ENCODE assay signal across 8 cellular contexts in genomic region chr13:48094781-48095502, GRCh38. TPM values are rescaled to one million over a fixed set of nuclear protein-coding genes. Genes with fewer than 3 reads are reported as not detected.
DNase-seq lines count a peak whose midpoint lies in the region; ATAC-seq and TF ChIP-seq lines count a peak whose summit lies in the region.

Gene MED4 (minus strand): TSS chr13:48095104. CDS start chr13:48095078, 26 bp downstream.

- H3K27me3 ChIP-seq in right cardiac atrium (ENCODE audit: control insufficient read depth, insufficient read depth) (no peaks in the 10 kb centered on the region), uterus (no peaks in the 10 kb centered on the region)

- no peaks in the 10 kb centered on the region for H3K36me3 ChIP-seq in uterus

- peak within 1 kb of the TSS; percentile 97 for H3K4me3 ChIP-seq in right cardiac atrium (ENCODE audit: low read length)
- H3K4me3 ChIP-seq in uterus: peak within 1 kb of the TSS; percentile 88 to 97

- ATAC-seq in GM18499 (IDR thresholded peaks at IDR 0.05; ENCODE audit: insufficient read depth, unreplicated experiment) (peak; percentile 90), HG02943 (IDR thresholded peaks at IDR 0.05; ENCODE audit: low read depth, unreplicated experiment) (peak; percentile 89), right cardiac atrium (peak; percentile 98)

- DNase-seq in NCI-H187 (lab: John Stamatoyannopoulos, UW): peak; percentile 84 to 90
- peak; percentile 94 to 97 (median 96) for DNase-seq in T-helper 2 cell
- DNase-seq in anterior cingulate cortex (lab: John Stamatoyannopoulos, UW): peak; percentile 56 to 97 (median 90)
- DNase-seq in right cardiac atrium: peak; percentile 95 to 99 (median 98)
- peak; percentile 71 for DNase-seq in pulmonary artery endothelial cell (ENCODE audit: low read depth, low spot score)
- peak; percentile 94 to 97 for DNase-seq in uterus

- no peaks in the 10 kb centered on the region for H3K9me3 ChIP-seq in right cardiac atrium (ENCODE audit: control insufficient read depth, low read length)
- H3K9me3 ChIP-seq in uterus: no peaks in the 10 kb centered on the region

- peak; percentile 99 to 100 (median 100) for TF ChIP-seq CTCF in uterus (IDR thresholded peaks at IDR 0.05)

- intact Hi-C loops in right cardiac atrium (cut with DNase I): loop anchor here in 2 of 4 donors (10.0 kb wide), 1 partner anchor 140 kb away; the partner anchor contains the start of gene ITM2B (in 2 of the 2)
- intact Hi-C loops in uterus (cut with DNase I; ENCODE audit: low total_unique reads): no loop called here

- WGBS in right cardiac atrium: 8% methylated on average over 54 of the region's 54 CpGs

- H3K27ac ChIP-seq in right cardiac atrium (ENCODE audit: low read length) (peak within 1 kb of the TSS; percentile 88), uterus (peak within 1 kb of the TSS; percentile 77 to 86)

- H3K4me1 ChIP-seq in right cardiac atrium (ENCODE audit: control insufficient read depth, insufficient read depth, low read length) (peaks cover 3% of the 10 kb centered on the region), uterus (peaks cover 0 to 5% of the 10 kb centered on the region in 2 donors)

- TF ChIP-seq POLR2A in uterus (IDR thresholded peaks at IDR 0.05): peak; percentile 55 to 81

RNA-seq across cellular contexts. Expression of gene MED4, which starts in this region (rescaled TPM):
- total RNA-seq in right cardiac atrium: 10 to 100 TPM; 40.2 to 50.0 (median 49.2) TPM
- polyA plus RNA-seq in right cardiac atrium: 56.2 TPM
- 28.7 and 37.1 TPM in 2 replicates for total RNA-seq in pulmonary artery endothelial cell
- 10 to 100 TPM; 38.4 to 53.4 (median 49.1) TPM for total RNA-seq in uterus

Comparison
In these comparisons a context has a peak if more than half of its experiments do, and no peak if none do; other contexts are left out.
1. Peak in every context shown above with its lines: DNase-seq, ATAC-seq, H3K4me3 ChIP-seq and H3K27ac ChIP-seq.